In genomic region chr6:160668589-160668988, GRCh38 we compare ENCODE assay signal across 28 cellular contexts. TPM values are rescaled to one million over a fixed set of nuclear protein-coding genes. Genes with fewer than 3 reads are reported as not detected.
"Had no signal": no experiment of that assay in that cellular context is flagged by ENCODE, and none has a peak within 500 bp of the region (broad histone marks: within the 10 kb centered on the region; RNA-seq: fewer than 3 reads in every experiment).

No MANE protein-coding gene starts in this region.

- DNase-seq: natural killer cell, occipital lobe, ovary, posterior cingulate gyrus, psoas muscle, right cardiac atrium, spleen, substantia nigra, tibial artery, transverse colon, upper lobe of right lung had no signal

- ATAC-seq: psoas muscle; right cardiac atrium; sciatic nerve; stimulated activated memory B cell treated with anti-CD40 and anti-IgM and Interleukin-4, amounts not matched to agents 10 μg/mL and 1 μg/mL and 100 μg/mL, for 72 hours; stimulated activated naive CD8-positive, alpha-beta T cell treated with anti-CD3 and anti-CD28 coated beads, Interleukin-15, Interleukin-2, amounts not matched to agents 100 U/mL and 50 U/mL, for 24 hours had no signal

- H2AFZ ChIP-seq: neural progenitor cell, parathyroid adenoma had no signal

- H3K9ac ChIP-seq: neural progenitor cell, parathyroid adenoma had no signal

- H3K27me3 ChIP-seq: ovary, suprapubic skin, testis, tibial artery, transverse colon, upper lobe of right lung, vagina had no signal

- H3K4me1 Mint-ChIP-seq: natural killer cell; nephron; neural progenitor cell; stimulated activated memory B cell treated with anti-CD40 and anti-IgM and Interleukin-4, amounts not matched to agents 10 μg/mL and 1 μg/mL and 100 μg/mL, for 72 hours; stimulated activated naive CD8-positive, alpha-beta T cell treated with anti-CD3 and anti-CD28 coated beads, Interleukin-15, amount 100 ng/mL, for 72 hours had no signal

- H3K27me3 Mint-ChIP-seq: stimulated activated memory B cell treated with anti-CD40 and anti-IgM and Interleukin-4, amounts not matched to agents 10 μg/mL and 1 μg/mL and 100 μg/mL, for 72 hours had no signal

- H3K9me3 ChIP-seq: ovary, psoas muscle, testis, upper lobe of right lung, vagina had no signal

- H3K4me3 Mint-ChIP-seq: natural killer cell; nephron; neural progenitor cell; stimulated activated memory B cell treated with anti-CD40 and anti-IgM and Interleukin-4, amounts not matched to agents 10 μg/mL and 1 μg/mL and 100 μg/mL, for 72 hours; stimulated activated naive CD8-positive, alpha-beta T cell treated with anti-CD3 and anti-CD28 coated beads, Interleukin-15, amount 100 ng/mL, for 72 hours; type B pancreatic cell had no signal

- H3K4me1 ChIP-seq: neural progenitor cell, parathyroid adenoma, psoas muscle, spleen, suprapubic skin, testis, tibial artery, transverse colon, upper lobe of right lung, vagina had no signal

- H3K79me2 ChIP-seq: parathyroid adenoma had no signal

- H3K36me3 ChIP-seq: neural progenitor cell, ovary, spleen, suprapubic skin, tibial artery, transverse colon, upper lobe of right lung, vagina had no signal

- H3K4me3 ChIP-seq: neural progenitor cell, ovary, psoas muscle, skin epidermis, smooth muscle cell, spleen, suprapubic skin, testis, tibial artery, transverse colon, upper lobe of right lung, vagina had no signal

- H3K4me2 ChIP-seq: neural progenitor cell, smooth muscle cell had no signal

- H3K27ac ChIP-seq: neural progenitor cell, ovary, parathyroid adenoma, psoas muscle, skin epidermis, spleen, suprapubic skin, testis, tibial artery, transverse colon, upper lobe of right lung, vagina had no signal

- H3K9me3 Mint-ChIP-seq: type B pancreatic cell had no signal

- H3K36me3 Mint-ChIP-seq: natural killer cell; neural progenitor cell; stimulated activated memory B cell treated with anti-CD40 and anti-IgM and Interleukin-4, amounts not matched to agents 10 μg/mL and 1 μg/mL and 100 μg/mL, for 72 hours; type B pancreatic cell had no signal

RNA-seq across cellular contexts. Expression of gene LPA, which starts 4.5 kb away (rescaled TPM):
- total RNA-seq: natural killer cell, osteoblast, renal cortical epithelial cell, right cardiac atrium, smooth muscle cell, spleen, suprapubic skin, upper lobe of right lung had no signal
- polyA plus RNA-seq: neural cell, psoas muscle, right cardiac atrium, smooth muscle cell, spleen had no signal

RNA-seq across cellular contexts. Expression of gene PLG, which starts 33.5 kb away (rescaled TPM):
- total RNA-seq: natural killer cell, renal cortical epithelial cell, right cardiac atrium, smooth muscle cell, transverse colon, upper lobe of right lung, urinary bladder, vagina had no signal
- polyA plus RNA-seq: neural cell, ovary, psoas muscle, right cardiac atrium, spleen had no signal
